Comparison of ENCODE assay signal across 1 cellular context in the genomic region with DNA sequence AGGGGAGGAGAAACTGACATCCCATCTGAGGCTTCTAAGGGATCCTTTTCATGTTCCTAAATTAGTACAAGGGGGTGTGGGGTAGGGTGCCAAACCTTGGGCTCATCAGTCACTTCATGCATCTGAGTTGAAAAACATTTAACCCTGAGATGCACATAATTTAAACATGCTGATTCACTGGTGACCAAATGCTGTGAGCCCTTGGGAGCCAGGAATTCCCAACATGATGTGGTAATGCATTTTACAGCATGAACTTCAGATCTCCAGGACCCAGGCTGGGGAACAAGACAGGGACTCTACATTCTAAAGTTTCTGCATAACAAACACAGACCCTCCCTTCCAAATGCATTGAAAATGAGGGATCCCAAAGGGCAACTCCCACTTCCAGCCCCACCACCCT.
TF ChIP-seq lines count a peak whose summit lies in the region.

No MANE protein-coding gene starts in this region.

TF ChIP-seq in HepG2, 621 proteins besides CTCF, POLR2A, EP300 and RAD21 (continued from another document):
- TF ChIP-seq, protein P1, sequence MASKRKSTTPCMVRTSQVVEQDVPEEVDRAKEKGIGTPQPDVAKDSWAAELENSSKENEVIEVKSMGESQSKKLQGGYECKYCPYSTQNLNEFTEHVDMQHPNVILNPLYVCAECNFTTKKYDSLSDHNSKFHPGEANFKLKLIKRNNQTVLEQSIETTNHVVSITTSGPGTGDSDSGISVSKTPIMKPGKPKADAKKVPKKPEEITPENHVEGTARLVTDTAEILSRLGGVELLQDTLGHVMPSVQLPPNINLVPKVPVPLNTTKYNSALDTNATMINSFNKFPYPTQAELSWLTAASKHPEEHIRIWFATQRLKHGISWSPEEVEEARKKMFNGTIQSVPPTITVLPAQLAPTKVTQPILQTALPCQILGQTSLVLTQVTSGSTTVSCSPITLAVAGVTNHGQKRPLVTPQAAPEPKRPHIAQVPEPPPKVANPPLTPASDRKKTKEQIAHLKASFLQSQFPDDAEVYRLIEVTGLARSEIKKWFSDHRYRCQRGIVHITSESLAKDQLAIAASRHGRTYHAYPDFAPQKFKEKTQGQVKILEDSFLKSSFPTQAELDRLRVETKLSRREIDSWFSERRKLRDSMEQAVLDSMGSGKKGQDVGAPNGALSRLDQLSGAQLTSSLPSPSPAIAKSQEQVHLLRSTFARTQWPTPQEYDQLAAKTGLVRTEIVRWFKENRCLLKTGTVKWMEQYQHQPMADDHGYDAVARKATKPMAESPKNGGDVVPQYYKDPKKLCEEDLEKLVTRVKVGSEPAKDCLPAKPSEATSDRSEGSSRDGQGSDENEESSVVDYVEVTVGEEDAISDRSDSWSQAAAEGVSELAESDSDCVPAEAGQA (IDR thresholded peaks at IDR 0.05; ENCODE audit: low read depth): no peak
- TF ChIP-seq, protein P1 (CRISPR knock-in tag; IDR thresholded peaks at IDR 0.05; ENCODE audit: borderline replicate concordance): no peak
- TF ChIP-seq, protein P2, sequence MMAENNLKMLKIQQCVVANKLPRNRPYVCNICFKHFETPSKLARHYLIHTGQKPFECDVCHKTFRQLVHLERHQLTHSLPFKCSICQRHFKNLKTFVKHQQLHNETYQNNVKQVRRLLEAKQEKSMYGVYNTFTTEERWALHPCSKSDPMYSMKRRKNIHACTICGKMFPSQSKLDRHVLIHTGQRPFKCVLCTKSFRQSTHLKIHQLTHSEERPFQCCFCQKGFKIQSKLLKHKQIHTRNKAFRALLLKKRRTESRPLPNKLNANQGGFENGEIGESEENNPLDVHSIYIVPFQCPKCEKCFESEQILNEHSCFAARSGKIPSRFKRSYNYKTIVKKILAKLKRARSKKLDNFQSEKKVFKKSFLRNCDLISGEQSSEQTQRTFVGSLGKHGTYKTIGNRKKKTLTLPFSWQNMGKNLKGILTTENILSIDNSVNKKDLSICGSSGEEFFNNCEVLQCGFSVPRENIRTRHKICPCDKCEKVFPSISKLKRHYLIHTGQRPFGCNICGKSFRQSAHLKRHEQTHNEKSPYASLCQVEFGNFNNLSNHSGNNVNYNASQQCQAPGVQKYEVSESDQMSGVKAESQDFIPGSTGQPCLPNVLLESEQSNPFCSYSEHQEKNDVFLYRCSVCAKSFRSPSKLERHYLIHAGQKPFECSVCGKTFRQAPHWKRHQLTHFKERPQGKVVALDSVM (CRISPR knock-in tag; IDR thresholded peaks at IDR 0.05): no peak
- TF ChIP-seq U2AF1 (optimal IDR thresholded peaks at IDR 0.05; ENCODE audit: low read depth, low read length) (no peak), TP53 (CRISPR knock-in tag; conservative IDR thresholded peaks at IDR 0.05) (no peak), SRY (CRISPR knock-in tag; IDR thresholded peaks at IDR 0.05) (no peak), ZNF30 (CRISPR knock-in tag; IDR thresholded peaks at IDR 0.05) (no peak), NCOA5 (CRISPR knock-in tag; IDR thresholded peaks at IDR 0.05) (no peak), KAT2B (IDR thresholded peaks at IDR 0.05; ENCODE audit: borderline replicate concordance, low read depth, low read length) (no peak), CBX1 (IDR thresholded peaks at IDR 0.05; ENCODE audit: low read depth) (no peak), EZH2 (conservative IDR thresholded peaks at IDR 0.05; ENCODE audit: low read depth, low read length) (no peak), ARID2 (CRISPR knock-in tag; IDR thresholded peaks at IDR 0.05; ENCODE audit: borderline replicate concordance) (no peak), RBM22 (optimal IDR thresholded peaks at IDR 0.05; ENCODE audit: low read length) (no peak), ZNF331 (CRISPR knock-in tag; IDR thresholded peaks at IDR 0.05) (no peak), ZNF589 (CRISPR knock-in tag; conservative IDR thresholded peaks at IDR 0.05) (no peak), ZNF34 (CRISPR knock-in tag; IDR thresholded peaks at IDR 0.05; ENCODE audit: borderline replicate concordance) (no peak), GTF2F1 (IDR thresholded peaks at IDR 0.05; ENCODE audit: low read length) (no peak)
- TF ChIP-seq, protein P3, sequence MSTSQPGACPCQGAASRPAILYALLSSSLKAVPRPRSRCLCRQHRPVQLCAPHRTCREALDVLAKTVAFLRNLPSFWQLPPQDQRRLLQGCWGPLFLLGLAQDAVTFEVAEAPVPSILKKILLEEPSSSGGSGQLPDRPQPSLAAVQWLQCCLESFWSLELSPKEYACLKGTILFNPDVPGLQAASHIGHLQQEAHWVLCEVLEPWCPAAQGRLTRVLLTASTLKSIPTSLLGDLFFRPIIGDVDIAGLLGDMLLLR (CRISPR knock-in tag; IDR thresholded peaks at IDR 0.05): no peak
- TF ChIP-seq, protein P4, sequence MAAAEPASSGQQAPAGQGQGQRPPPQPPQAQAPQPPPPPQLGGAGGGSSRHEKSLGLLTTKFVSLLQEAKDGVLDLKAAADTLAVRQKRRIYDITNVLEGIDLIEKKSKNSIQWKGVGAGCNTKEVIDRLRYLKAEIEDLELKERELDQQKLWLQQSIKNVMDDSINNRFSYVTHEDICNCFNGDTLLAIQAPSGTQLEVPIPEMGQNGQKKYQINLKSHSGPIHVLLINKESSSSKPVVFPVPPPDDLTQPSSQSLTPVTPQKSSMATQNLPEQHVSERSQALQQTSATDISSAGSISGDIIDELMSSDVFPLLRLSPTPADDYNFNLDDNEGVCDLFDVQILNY (CRISPR knock-in tag; conservative IDR thresholded peaks at IDR 0.05): no peak
- TF ChIP-seq, protein P5, sequence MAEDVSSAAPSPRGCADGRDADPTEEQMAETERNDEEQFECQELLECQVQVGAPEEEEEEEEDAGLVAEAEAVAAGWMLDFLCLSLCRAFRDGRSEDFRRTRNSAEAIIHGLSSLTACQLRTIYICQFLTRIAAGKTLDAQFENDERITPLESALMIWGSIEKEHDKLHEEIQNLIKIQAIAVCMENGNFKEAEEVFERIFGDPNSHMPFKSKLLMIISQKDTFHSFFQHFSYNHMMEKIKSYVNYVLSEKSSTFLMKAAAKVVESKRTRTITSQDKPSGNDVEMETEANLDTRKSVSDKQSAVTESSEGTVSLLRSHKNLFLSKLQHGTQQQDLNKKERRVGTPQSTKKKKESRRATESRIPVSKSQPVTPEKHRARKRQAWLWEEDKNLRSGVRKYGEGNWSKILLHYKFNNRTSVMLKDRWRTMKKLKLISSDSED (CRISPR knock-in tag; IDR thresholded peaks at IDR 0.05): no peak
